In genomic region chr10:36801660-36802059, GRCh38 we compare ENCODE assay signal across 14 cellular contexts.
A peak's percentile ranks its signal among the peaks of the same experiment; 100 is the strongest.
DNase-seq lines count a peak whose midpoint lies in the region; TF ChIP-seq lines count a peak whose summit lies in the region.
"Had no signal": no experiment of that assay in that cellular context is flagged by ENCODE, and none has a peak within 500 bp of the region (broad histone marks: within the 10 kb centered on the region; RNA-seq: fewer than 3 reads in every experiment).

No MANE protein-coding gene starts in this region.

- H2BK5ac ChIP-seq in mesenchymal stem cell (ENCODE audit: low read depth, low read length, poor library complexity, severe bottlenecking) = no peak overlapping the region

- BruUV-seq in PC-9 (replicated peaks; lab: Mats Ljungman, UMichigan) = no TSS peak

- POLR2A ChIA-PET in PC-9 (lab: Charles Lee; ENCODE audit: unreplicated experiment) = no interaction called here

- no peaks in the 10 kb centered on the region for H3F3A ChIP-seq in PC-9 (ENCODE audit: insufficient read depth, low read depth)

- H3K9me3 ChIP-seq in mesenchymal stem cell (ENCODE audit: control insufficient read depth, low read length) (no peaks in the 10 kb centered on the region), tibial artery (no peaks in the 10 kb centered on the region), prostate gland (no peaks in the 10 kb centered on the region), PC-9 (ENCODE audit: insufficient read depth, low read depth) (no peaks in the 10 kb centered on the region)
- H3K9me3 ChIP-seq: BLaER1 had no signal

- WGBS in mesenchymal stem cell = 47% methylated on average over 3 of the region's 3 CpGs
- 62% methylated on average over 3 of the region's 3 CpGs for WGBS in prostate gland

- H3K18ac ChIP-seq in mesenchymal stem cell (ENCODE audit: low read depth in 1 of 2, low read length in 2 of 2) = no peak overlapping the region

- no peaks in the 10 kb centered on the region for H3K9me2 ChIP-seq in PC-9 (ENCODE audit: insufficient read depth)

- H3K79me1 ChIP-seq in mesenchymal stem cell (replicated peaks; ENCODE audit: low read length, poor library complexity, severe bottlenecking) = no peaks in the 10 kb centered on the region

- CTCF ChIA-PET in PC-9 (lab: Charles Lee) = no interaction called here

- no peak for TF ChIP-seq POLR2A in prostate gland (IDR thresholded peaks at IDR 0.05)

- H3K27me3 ChIP-seq in mesenchymal stem cell (ENCODE audit: control insufficient read depth in 1 of 2, insufficient read depth in 1 of 2, low read length in 2 of 2) = no peaks in the 10 kb centered on the region
- no peaks in the 10 kb centered on the region for H3K27me3 ChIP-seq in tibial artery
- no peaks in the 10 kb centered on the region for H3K27me3 ChIP-seq in prostate gland (replicated peaks; ENCODE audit: insufficient read depth)
- 0 out of 2 replicates have a peak, but pooled peaks cover 3% of the 10 kb centered on the region for H3K27me3 ChIP-seq in PC-9 (ENCODE audit: insufficient read depth, low read depth)
- H3K27me3 ChIP-seq: BLaER1 had no signal

- H4K20me1 ChIP-seq in PC-9 (ENCODE audit: insufficient read depth) = no peaks in the 10 kb centered on the region
- H4K20me1 ChIP-seq: BLaER1 had no signal

- H3K4ac ChIP-seq in mesenchymal stem cell (ENCODE audit: low read depth in 1 of 2, low read length in 2 of 2) = no peak overlapping the region

- DNase-seq in DMS 273 (lab: John Stamatoyannopoulos, UW; ENCODE audit: unreplicated experiment) (peak; percentile 2), DMS 273 treated with DMSO at 0.1 percent for 48 hours (lab: John Stamatoyannopoulos, UW) (no peak), choroid plexus epithelial cell (ENCODE audit: low read depth) (peak; percentile 27), mesenchymal stem cell (peak; percentile 10), tibial artery (no peak), prostate gland (ENCODE audit: low spot score) (no peak), PC-9 (no peak)
- DNase-seq in effector CD8-positive, alpha-beta T cell (lab: John Stamatoyannopoulos, UW) = no peak
- DNase-seq: NCI-H1436 treated with DMSO at 0.1 percent for 48 hours, NCI-H2107, NCI-H345, NCI-H69 had no signal

- no peak overlapping the region for H2AFZ ChIP-seq in mesenchymal stem cell (ENCODE audit: low read depth, low read length)
- H2AFZ ChIP-seq in PC-9 = no peak overlapping the region

- H3K4me3 ChIP-seq in choroid plexus epithelial cell (ENCODE audit: low read depth, low read length) (no peak overlapping the region), mesenchymal stem cell (ENCODE audit: insufficient read depth in 1 of 2, low read depth in 1 of 2, low read length in 2 of 2) (no peak overlapping the region), tibial artery (no peak overlapping the region), prostate gland (no peak overlapping the region), PC-9 (no peak overlapping the region)
- H3K4me3 ChIP-seq: BLaER1 had no signal

- no peak overlapping the region for H4K8ac ChIP-seq in mesenchymal stem cell (ENCODE audit: low read length)

- intact Hi-C loops in tibial artery (cut with DNase I; ENCODE audit: low total_unique reads) (no loop called here), prostate gland (cut with DNase I) (no loop called here), PC-9 (cut with micrococcal nuclease; ENCODE audit: unreplicated experiment) (no loop called here)

- H4K91ac ChIP-seq in mesenchymal stem cell (ENCODE audit: low read length) = no peak overlapping the region

- no peak overlapping the region for H3K4me2 ChIP-seq in mesenchymal stem cell (ENCODE audit: low read length, poor library complexity, severe bottlenecking)
- H3K4me2 ChIP-seq in PC-9 = no peak overlapping the region
- H3K4me2 ChIP-seq: BLaER1 had no signal

- H3K36me3 ChIP-seq in mesenchymal stem cell (ENCODE audit: control insufficient read depth in 1 of 2, insufficient read depth in 2 of 2, low read depth in 1 of 2, low read length in 2 of 2) (no peaks in the 10 kb centered on the region), tibial artery (no peaks in the 10 kb centered on the region), prostate gland (no peaks in the 10 kb centered on the region), PC-9 (ENCODE audit: low read depth) (no peaks in the 10 kb centered on the region)
- H3K36me3 ChIP-seq: BLaER1 had no signal

- no peak overlapping the region for H2BK15ac ChIP-seq in mesenchymal stem cell (ENCODE audit: low read depth, poor library complexity, severe bottlenecking)

- H3K27ac ChIP-seq in mesenchymal stem cell (ENCODE audit: low read length, poor library complexity, severe bottlenecking) (no peak overlapping the region), tibial artery (peak overlapping the region; percentile 35 to 55), prostate gland (no peak overlapping the region), PC-9 (no peak overlapping the region)
- H3K27ac ChIP-seq: 22Rv1, BLaER1 had no signal

- H3K14ac ChIP-seq in mesenchymal stem cell (ENCODE audit: low read length in 2 of 2) = no peak overlapping the region

- H2BK120ac ChIP-seq in mesenchymal stem cell (ENCODE audit: low read depth, low read length) = no peak overlapping the region

- TF ChIP-seq CTCF in choroid plexus epithelial cell (conservative IDR thresholded peaks at IDR 0.05; ENCODE audit: low read depth, low read length) (no peak), tibial artery (IDR thresholded peaks at IDR 0.05) (no peak), prostate gland (IDR thresholded peaks at IDR 0.05) (no peak), PC-9 (conservative IDR thresholded peaks at IDR 0.05) (no peak)

- no peak overlapping the region for H2BK12ac ChIP-seq in mesenchymal stem cell (ENCODE audit: low read length in 2 of 2)

- no peak overlapping the region for H3K9ac ChIP-seq in mesenchymal stem cell (ENCODE audit: low read length)
- H3K9ac ChIP-seq: BLaER1 had no signal

- H3K23ac ChIP-seq in mesenchymal stem cell (ENCODE audit: low read length in 2 of 2) = no peak overlapping the region

- H3K4me1 ChIP-seq in mesenchymal stem cell (ENCODE audit: control insufficient read depth, insufficient read depth, low read depth, low read length) = no peaks in the 10 kb centered on the region
- peaks cover 0 to 26% (median 16%) of the 10 kb centered on the region in 4 donors for H3K4me1 ChIP-seq in tibial artery
- no peaks in the 10 kb centered on the region for H3K4me1 ChIP-seq in prostate gland (replicated peaks)
- H3K4me1 ChIP-seq in PC-9 (replicated peaks; ENCODE audit: insufficient read depth) = no peaks in the 10 kb centered on the region
- H3K4me1 ChIP-seq: BLaER1 had no signal

- no peak overlapping the region for H2AK5ac ChIP-seq in mesenchymal stem cell (ENCODE audit: low read length, severe bottlenecking)

- no peaks in the 10 kb centered on the region for H3K79me2 ChIP-seq in PC-9 (ENCODE audit: low read depth)

Comparison
In these comparisons a context has a peak if more than half of its experiments do, and no peak if none do; other contexts are left out.
1. DNase-seq: peak in DMS 273 (single experiment), choroid plexus epithelial cell (single experiment) and mesenchymal stem cell (single experiment); none in DMS 273 treated with DMSO at 0.1 percent for 48 hours (single experiment), tibial artery (0 of 2), prostate gland (single experiment), effector CD8-positive, alpha-beta T cell (single experiment) and PC-9 (0 of 2).
2. H3K27ac ChIP-seq: peak in tibial artery (2 of 2); none in mesenchymal stem cell (single experiment), prostate gland (0 of 2) and PC-9 (single experiment).